In the genomic region with DNA sequence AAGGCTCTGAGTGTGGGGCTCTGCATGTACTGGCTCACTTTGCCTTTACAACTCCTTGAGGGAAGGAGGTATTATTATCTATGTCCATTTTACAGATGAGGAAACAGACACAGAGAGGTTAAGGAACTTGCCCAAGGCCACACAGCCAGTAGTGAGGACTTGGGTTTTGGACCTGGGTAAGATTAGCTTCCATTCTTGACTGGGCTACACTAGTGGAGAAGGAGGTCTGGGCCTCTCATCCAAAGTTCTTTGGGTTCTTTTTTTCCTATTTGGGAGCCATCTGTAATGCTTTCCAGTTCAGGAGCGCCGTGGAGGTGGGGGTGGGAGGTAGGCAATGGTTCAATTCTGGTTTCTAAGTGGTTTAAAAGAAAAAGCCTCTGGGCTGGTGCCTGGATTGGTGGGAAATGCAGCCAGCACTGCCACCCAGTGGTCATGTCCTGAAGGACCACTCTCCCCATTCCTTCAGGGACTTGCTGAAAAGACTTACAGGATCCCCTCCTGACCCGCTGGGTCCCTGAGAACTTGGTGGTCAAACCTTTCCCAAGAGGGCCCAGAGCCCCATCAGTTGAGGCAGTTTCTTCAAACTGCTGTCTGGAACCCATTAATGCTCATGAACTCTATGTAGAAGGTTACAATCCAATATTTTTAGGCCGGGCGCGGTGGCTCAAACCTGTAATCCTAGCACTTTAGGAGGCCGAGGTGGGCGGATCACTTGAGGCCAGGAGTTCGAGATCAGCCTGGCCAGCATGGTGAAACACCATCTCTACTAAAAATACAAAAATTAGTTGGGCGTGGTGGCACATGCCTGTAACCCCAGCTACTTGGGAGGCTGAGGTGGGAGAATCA, we compare ENCODE assay signal across 8 cellular contexts. TPM values are rescaled to one million over a fixed set of nuclear protein-coding genes. Genes with fewer than 3 reads are reported as not detected.
DNase-seq lines count a peak whose midpoint lies in the region; ATAC-seq, FAIRE-seq and TF ChIP-seq lines count a peak whose summit lies in the region.

No MANE protein-coding gene starts in this region.

- POLR2A ChIA-PET in A673 (lab: Charles Lee; ENCODE audit: low non-redundant PET) (no interaction called here), H1 (lab: Charles Lee; ENCODE audit: partially characterized antibody) (interaction anchor here (1.1 kb wide), 1 partner anchor 9 kb away, joined by 3 read pairs; no protein-coding TSS in a partner anchor)

- no peak overlapping the region for H3K9ac ChIP-seq in H1 (replicated peaks in 1 of 4; ENCODE audit: extremely low read depth in 1 of 4, low read depth in 3 of 4, low read length in 3 of 4)

- TF ChIP-seq CTCF in A673 (conservative IDR thresholded peaks at IDR 0.05; ENCODE audit: low read depth, low read length) (peak; percentile 88), H1 (IDR thresholded peaks at IDR 0.05; ENCODE audit: control extremely low read depth in 1 of 3, insufficient read depth in 1 of 3, low read depth in 1 of 3, low read length in 3 of 3) (peak; percentile 87 to 91 (median 89)), mesothelial cell of epicardium (IDR thresholded peaks at IDR 0.05; ENCODE audit: unreplicated experiment) (peak; percentile 90)

- no peaks in the 10 kb centered on the region for H3K36me3 ChIP-seq in A673 (ENCODE audit: insufficient read depth, low read length, poor library complexity, severe bottlenecking)
- no peaks in the 10 kb centered on the region for H3K36me3 ChIP-seq in H1 (ENCODE audit: control insufficient read depth in 2 of 4, insufficient read depth in 4 of 4, low read length in 3 of 4)

- H3K4me1 ChIP-seq in A673 (ENCODE audit: insufficient read depth, low read length, poor library complexity, severe bottlenecking): no peaks in the 10 kb centered on the region
- no peaks in the 10 kb centered on the region for H3K4me1 ChIP-seq in H1 (replicated peaks in 1 of 4; ENCODE audit: control insufficient read depth in 3 of 4, insufficient read depth in 4 of 4, low read length in 3 of 4)

- H3K36me3 Mint-ChIP-seq in mesothelial cell of epicardium: no peaks in the 10 kb centered on the region
- no peaks in the 10 kb centered on the region for H3K36me3 Mint-ChIP-seq in stimulated activated effector memory CD8-positive, alpha-beta T cell treated with anti-CD3 and anti-CD28 coated beads, Interleukin-12 subunit alpha, Interleukin-12 subunit beta, amount 100 ng/mL, for 72 hours

- no peaks in the 10 kb centered on the region for H3K9me3 Mint-ChIP-seq in mesothelial cell of epicardium
- no peaks in the 10 kb centered on the region for H3K9me3 Mint-ChIP-seq in stimulated activated effector memory CD8-positive, alpha-beta T cell treated with anti-CD3 and anti-CD28 coated beads, Interleukin-12 subunit alpha, Interleukin-12 subunit beta, amount 100 ng/mL, for 72 hours

- no peak overlapping the region for H3K4me2 ChIP-seq in H1 (ENCODE audit: insufficient read depth in 1 of 2, low read depth in 2 of 2, low read length in 2 of 2)

- 66% methylated on average over 10 of the region's 10 CpGs; no CpG with 5 or more reads in 1 of the 2 experiments for WGBS in H1 (ENCODE audit: extremely low coverage in 1 of 2, insufficient coverage in 1 of 2, insufficient read length in 1 of 2, insufficient replicate concordance in 2 of 2, low coverage in 1 of 2, low lambda C conversion rate in 2 of 2, missing lambda C conversion rate in 1 of 2), 2 experiments

- peaks cover 2% of the 10 kb centered on the region for H3K4me1 Mint-ChIP-seq in mesothelial cell of epicardium
- no peaks in the 10 kb centered on the region for H3K4me1 Mint-ChIP-seq in stimulated activated effector memory CD8-positive, alpha-beta T cell treated with anti-CD3 and anti-CD28 coated beads, Interleukin-12 subunit alpha, Interleukin-12 subunit beta, amount 100 ng/mL, for 72 hours

- no peaks in the 10 kb centered on the region for H3K9me3 ChIP-seq in A673 (ENCODE audit: low read depth, low read length, poor library complexity, severe bottlenecking)
- no peaks in the 10 kb centered on the region for H3K9me3 ChIP-seq in H1 (ENCODE audit: insufficient read depth in 2 of 2, low read depth in 1 of 2, low read length in 1 of 2)

- CTCF ChIA-PET in A673 (lab: Charles Lee) (interaction anchor here (0.6 to 0.7 kb wide), 2 partner anchors 78 to 1156 kb away, joined by 5 to 13 read pairs; no protein-coding TSS in a partner anchor), H1 (lab: Charles Lee; ENCODE audit: partially characterized antibody) (interaction anchor here (0.6 to 13.2 kb wide), 23 partner anchors 8 to 726 kb away, joined by 3 to 321 read pairs (median 3); no protein-coding TSS in a partner anchor)

- no peak overlapping the region for H3K27ac ChIP-seq in A673 (ENCODE audit: low read depth, low read length, poor library complexity, severe bottlenecking)
- H3K27ac ChIP-seq in H1 (ENCODE audit: low read depth, low read length): no peak overlapping the region

- H3K4me3 Mint-ChIP-seq in mesothelial cell of epicardium: no peak overlapping the region
- no peak overlapping the region for H3K4me3 Mint-ChIP-seq in stimulated activated effector memory CD8-positive, alpha-beta T cell treated with anti-CD3 and anti-CD28 coated beads, Interleukin-12 subunit alpha, Interleukin-12 subunit beta, amount 100 ng/mL, for 72 hours

- no peak overlapping the region for H4K91ac ChIP-seq in H1 (replicated peaks; ENCODE audit: insufficient read length, low read length)

- intact Hi-C loops in A673 (cut with micrococcal nuclease; ENCODE audit: unreplicated experiment): loop anchor here (2.0 kb wide), 2 partner anchors 169 to 271 kb away; no protein-coding TSS in a partner anchor

- H4K5ac ChIP-seq in H1 (ENCODE audit: insufficient read length, low read depth, low read length): no peak overlapping the region

- no peak overlapping the region for H2AK5ac ChIP-seq in H1 (ENCODE audit: low read depth, low read length)

- H2BK5ac ChIP-seq in H1 (ENCODE audit: low read depth, low read length): no peak overlapping the region

- no peak overlapping the region for H3K14ac ChIP-seq in H1 (ENCODE audit: insufficient read length)

- no peak overlapping the region for H2BK20ac ChIP-seq in H1 (ENCODE audit: low read length)

- TF ChIP-seq POLR2A in GM12891 (IDR thresholded peaks at IDR 0.05; ENCODE audit: low read depth, low read length) (no peak), H1 (IDR thresholded peaks at IDR 0.05; ENCODE audit: control extremely low read depth in 1 of 2, low read depth in 2 of 2, low read length in 2 of 2) (no peak)

- H3K79me1 ChIP-seq in H1 (ENCODE audit: low read depth, low read length): no peaks in the 10 kb centered on the region

- FAIRE-seq in GM12891 (lab: Jason Lieb, UNC) (peak; percentile 9), H1 (lab: Jason Lieb, UNC) (peak; percentile 80)

- TF ChIP-seq RAD21 in H1 (IDR thresholded peaks at IDR 0.05 in 1 of 2, conservative IDR thresholded peaks at IDR 0.05 in 1 of 2; ENCODE audit: low read depth in 2 of 2, low read length in 2 of 2): peak; percentile 91

- H3K27me3 ChIP-seq in A673 (replicated peaks; ENCODE audit: insufficient read depth, low read depth, low read length, poor library complexity) (no peaks in the 10 kb centered on the region), H1 (replicated peaks in 1 of 4; ENCODE audit: control insufficient read depth in 3 of 4, extremely low read depth in 1 of 4, insufficient read depth in 3 of 4, low read length in 3 of 4) (no peaks in the 10 kb centered on the region)

- no peak for TF ChIP-seq EP300 in H1 (IDR thresholded peaks at IDR 0.05; ENCODE audit: borderline replicate concordance in 1 of 2, low read depth in 2 of 2, low read length in 2 of 2)

- H2BK12ac ChIP-seq in H1 (ENCODE audit: low read depth, low read length): no peak overlapping the region

- no peaks in the 10 kb centered on the region for H4K20me1 ChIP-seq in H1 (replicated peaks in 1 of 2; ENCODE audit: control insufficient read depth in 1 of 2, insufficient read depth in 2 of 2, low read length in 2 of 2)

- H3K23ac ChIP-seq in H1 (ENCODE audit: insufficient read length): no peak overlapping the region

- no peak overlapping the region for H2BK120ac ChIP-seq in H1 (replicated peaks; ENCODE audit: low read depth, low read length)

- H4K8ac ChIP-seq in H1 (ENCODE audit: extremely low read depth, insufficient read depth, low read length): no peak overlapping the region

- BruUV-seq in A673 (replicated peaks; lab: Mats Ljungman, UMichigan): no TSS peak

- peaks cover 20% of the 10 kb centered on the region for H3K27me3 Mint-ChIP-seq in mesothelial cell of epicardium (ENCODE audit: low read depth)

- DNase-seq in A673 (ENCODE audit: low spot score) (peak; percentile 79), GM12891 (ENCODE audit: insufficient read length, low spot score) (no peak), NCI-H460 (ENCODE audit: extremely low read depth, low read depth) (peak; percentile 67), H1 (ENCODE audit: low read depth in 1 of 2, low spot score in 2 of 2) (peak; percentile 63 to 92), mesothelial cell of epicardium (ENCODE audit: low spot score in 2 of 2, unreplicated experiment in 2 of 2) (peak; percentile 41 to 77)
- peak; percentile 71 to 76 for DNase-seq in activated CD4-positive, alpha-beta T cell treated with anti-CD3 and anti-CD28 coated beads, Interleukin-2, amount 50 U/mL, for 48 hours
- peak; percentile 46 to 82 for DNase-seq in stimulated activated effector memory CD8-positive, alpha-beta T cell treated with anti-CD3 and anti-CD28 coated beads, Interleukin-12 subunit alpha, Interleukin-12 subunit beta, amount 100 ng/mL, for 72 hours (ENCODE audit: low spot score in 2 of 2)

- no peak overlapping the region for H3K4me3 ChIP-seq in A673 (ENCODE audit: low read depth, low read length, poor library complexity, severe bottlenecking)
- H3K4me3 ChIP-seq in H1 (ENCODE audit: extremely low read depth in 1 of 4, insufficient read depth in 2 of 4, low read depth in 3 of 4, low read length in 4 of 4): no peak overlapping the region

- H3K23me2 ChIP-seq in H1 (ENCODE audit: low read depth, low read length): no peaks in the 10 kb centered on the region

- no peak overlapping the region for H3K27ac Mint-ChIP-seq in mesothelial cell of epicardium
- H3K27ac Mint-ChIP-seq in stimulated activated effector memory CD8-positive, alpha-beta T cell treated with anti-CD3 and anti-CD28 coated beads, Interleukin-12 subunit alpha, Interleukin-12 subunit beta, amount 100 ng/mL, for 72 hours: no peak overlapping the region

- no peak overlapping the region for H3K4ac ChIP-seq in H1 (replicated peaks; ENCODE audit: insufficient read length, low read depth, low read length)

- H3K56ac ChIP-seq in H1 (replicated peaks; ENCODE audit: insufficient read length, low read depth, low read length): no peak overlapping the region

- no peak overlapping the region for H3K18ac ChIP-seq in H1 (ENCODE audit: extremely low read depth, low read length)

- H2AFZ ChIP-seq in H1 (ENCODE audit: low read length): no peak overlapping the region

- ATAC-seq in HG03066 (IDR thresholded peaks at IDR 0.05; ENCODE audit: low read depth, unreplicated experiment): peak; percentile 96
- peak; percentile 83 for ATAC-seq in stimulated activated effector memory CD8-positive, alpha-beta T cell treated with anti-CD3 and anti-CD28 coated beads, Interleukin-12 subunit alpha, Interleukin-12 subunit beta, amount 100 ng/mL, for 72 hours

- no peak overlapping the region for H2BK15ac ChIP-seq in H1 (ENCODE audit: low read length)

- no peaks in the 10 kb centered on the region for H3K79me2 ChIP-seq in H1 (ENCODE audit: control insufficient read depth in 1 of 2, insufficient read depth in 2 of 2, low read length in 2 of 2)

RNA-seq across cellular contexts. Expression of gene NOTO, which starts 38.6 kb away (rescaled TPM):
- total RNA-seq in A673 (2021) (0.11 and 0.41 TPM in 2 replicates), mesothelial cell of epicardium (not detected in 3 replicates)
- polyA plus RNA-seq in GM12891 (2012; ENCODE audit: low read depth, missing spikeins): not detected
- total RNA-seq in NCI-H460 (2014; rRNA removed; shearing (Covaris generic)): not detected in 2 replicates
- polyA plus RNA-seq in NCI-H460 (2014; cell fraction: nucleus; rRNA removed): not detected in 2 replicates
- total RNA-seq in H1 (2021; fragmentation: NEBNext Ultra II Directional; extraction: Animal tissue kit (Norgen Biotek cat#: 25700)): 0.44 and 0.54 TPM in 2 replicates
- polyA plus RNA-seq in H1 (2011; rRNA removed): 0.33 and 0.46 TPM in 2 replicates
- 0.30 TPM for polyA plus RNA-seq in H1 (2011; cell fraction: cytosol; rRNA removed)
- 0.78 TPM for polyA plus RNA-seq in H1 (2011; cell fraction: nucleus; rRNA removed)
- polyA plus RNA-seq in H1 (2012, experiment 1 of 2): 0.23 to 0.35 TPM (median 0.31 TPM) in 4 replicates
- polyA plus RNA-seq in H1 (2012, experiment 2 of 2): 0.30 TPM
- polyA plus RNA-seq in H1 (2013, experiment 1 of 2): 0.12 TPM
- 0.18 TPM for polyA plus RNA-seq in H1 (2013, experiment 2 of 2)
- 0.13 and 0.44 TPM in 2 replicates for polyA minus RNA-seq in H1 (2011; rRNA and poly(A)+ RNA removed)
- 0.51 TPM for polyA minus RNA-seq in H1 (2011; cell fraction: cytosol; rRNA and poly(A)+ RNA removed)
- polyA minus RNA-seq in H1 (2011; cell fraction: nucleus; rRNA and poly(A)+ RNA removed): 0.80 TPM

RNA-seq across cellular contexts. Expression of gene SMYD5, which starts 50.3 kb away (rescaled TPM):
- total RNA-seq in A673 (2021): 54.5 and 57.3 TPM in 2 replicates
- 16.2 TPM for polyA plus RNA-seq in GM12891 (2012; ENCODE audit: low read depth, missing spikeins)
- 42.6 and 48.9 TPM in 2 replicates for total RNA-seq in NCI-H460 (2014; rRNA removed; shearing (Covaris generic))
- polyA plus RNA-seq in NCI-H460 (2014; cell fraction: nucleus; rRNA removed): 54.2 and 63.9 TPM in 2 replicates
- 56.7 and 61.5 TPM in 2 replicates for total RNA-seq in H1 (2021; fragmentation: NEBNext Ultra II Directional; extraction: Animal tissue kit (Norgen Biotek cat#: 25700))
- 35.2 and 43.3 TPM in 2 replicates for polyA plus RNA-seq in H1 (2011; rRNA removed)
- polyA plus RNA-seq in H1 (2011; cell fraction: cytosol; rRNA removed): 47.0 TPM
- polyA plus RNA-seq in H1 (2011; cell fraction: nucleus; rRNA removed): 64.5 TPM
- 47.7 to 56.0 TPM (median 51.5 TPM) in 4 replicates for polyA plus RNA-seq in H1 (2012, experiment 1 of 2)
- 58.6 TPM for polyA plus RNA-seq in H1 (2012, experiment 2 of 2)
- 35.9 TPM for polyA plus RNA-seq in H1 (2013, experiment 1 of 2)
- polyA plus RNA-seq in H1 (2013, experiment 2 of 2): 33.4 TPM
- polyA minus RNA-seq in H1 (2011; rRNA and poly(A)+ RNA removed): 59.6 and 76.4 TPM in 2 replicates
- polyA minus RNA-seq in H1 (2011; cell fraction: cytosol; rRNA and poly(A)+ RNA removed): 26.2 TPM
- 30.7 TPM for polyA minus RNA-seq in H1 (2011; cell fraction: nucleus; rRNA and poly(A)+ RNA removed)
- 29.8 to 34.3 TPM (median 34.2 TPM) in 3 replicates for total RNA-seq in mesothelial cell of epicardium

RNA-seq across cellular contexts. Expression of gene RAB11FIP5, which starts 51.0 kb away (rescaled TPM):
- total RNA-seq in A673 (2021): 12.9 and 13.7 TPM in 2 replicates
- 0.17 TPM for polyA plus RNA-seq in GM12891 (2012; ENCODE audit: low read depth, missing spikeins)
- total RNA-seq in NCI-H460 (2014; rRNA removed; shearing (Covaris generic)): 12.8 and 13.3 TPM in 2 replicates
- 7.9 and 10.0 TPM in 2 replicates for polyA plus RNA-seq in NCI-H460 (2014; cell fraction: nucleus; rRNA removed)
- total RNA-seq in H1 (2021; fragmentation: NEBNext Ultra II Directional; extraction: Animal tissue kit (Norgen Biotek cat#: 25700)): 13.5 and 17.0 TPM in 2 replicates
- polyA plus RNA-seq in H1 (2011; rRNA removed): 6.3 and 9.0 TPM in 2 replicates
- 7.1 TPM for polyA plus RNA-seq in H1 (2011; cell fraction: cytosol; rRNA removed)
- 11.7 TPM for polyA plus RNA-seq in H1 (2011; cell fraction: nucleus; rRNA removed)
- 10.4 to 12.7 TPM (median 11.1 TPM) in 4 replicates for polyA plus RNA-seq in H1 (2012, experiment 1 of 2)
- polyA plus RNA-seq in H1 (2012, experiment 2 of 2): 12.7 TPM
- 7.8 TPM for polyA plus RNA-seq in H1 (2013, experiment 1 of 2)
- 7.9 TPM for polyA plus RNA-seq in H1 (2013, experiment 2 of 2)
- polyA minus RNA-seq in H1 (2011; rRNA and poly(A)+ RNA removed): 12.5 and 14.9 TPM in 2 replicates
- 4.8 TPM for polyA minus RNA-seq in H1 (2011; cell fraction: cytosol; rRNA and poly(A)+ RNA removed)
- 8.9 TPM for polyA minus RNA-seq in H1 (2011; cell fraction: nucleus; rRNA and poly(A)+ RNA removed)
- total RNA-seq in mesothelial cell of epicardium: 23.3 to 25.4 TPM (median 25.1 TPM) in 3 replicates
